Comparison of ENCODE assay signal across 22 cellular contexts in the genomic region with DNA sequence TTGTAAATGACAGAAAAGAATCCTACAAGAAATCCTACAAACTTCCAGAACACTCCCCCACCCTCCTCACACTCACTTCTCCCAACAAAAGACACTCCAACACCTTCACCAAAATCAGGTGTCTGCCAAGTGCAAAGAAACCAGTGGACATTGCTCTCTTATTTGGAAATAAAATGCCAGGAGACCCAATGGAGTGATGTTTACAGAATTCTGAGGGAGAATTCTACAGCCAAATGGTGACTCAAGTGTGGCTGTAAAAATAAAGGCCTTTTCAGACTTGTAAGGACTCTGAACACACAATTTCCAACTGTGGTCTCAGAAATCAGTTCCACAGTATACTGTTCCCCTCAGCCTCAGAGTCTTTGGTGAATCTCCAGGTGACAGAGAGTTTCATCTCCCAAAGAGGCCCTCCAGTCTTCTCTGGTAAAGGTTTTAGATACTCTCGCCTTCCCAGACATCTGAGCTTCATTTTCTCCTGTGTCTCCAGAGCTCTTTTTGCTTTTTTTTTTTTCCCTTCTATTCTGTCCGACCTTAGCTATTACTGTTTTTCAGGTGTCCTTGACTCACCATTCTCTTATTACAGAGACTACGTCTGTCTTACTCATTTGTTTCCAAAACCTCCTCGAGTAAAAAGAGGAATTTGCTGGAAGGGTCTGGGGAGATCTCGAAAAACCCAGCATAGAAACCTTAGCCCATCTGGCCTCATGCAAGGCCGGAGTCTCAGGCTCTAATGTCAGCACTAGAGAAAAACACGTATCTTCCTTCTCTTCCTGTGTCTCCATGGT.
DNase-seq lines count a peak whose midpoint lies in the region; TF ChIP-seq lines count a peak whose summit lies in the region.
"Had no signal": no experiment of that assay in that cellular context is flagged by ENCODE, and none has a peak within 500 bp of the region (broad histone marks: within the 10 kb centered on the region; RNA-seq: fewer than 3 reads in every experiment).

No MANE protein-coding gene starts in this region.

- peaks cover 2% of the 10 kb centered on the region for H3K36me3 Mint-ChIP-seq in activated CD4-positive, alpha-beta T cell treated with anti-CD3 and anti-CD28 coated beads, Interleukin-2, amount 10 ng/mL, durations not matched to agents 24 days and 14 days (ENCODE audit: low read depth)
- H3K36me3 Mint-ChIP-seq in activated T-helper 1 cell treated with anti-CD3 and anti-CD28 coated beads, Interleukin-12 subunit alpha, Interleukin-12 subunit beta, Interleukin-2, Interleukin-4 antibody, amounts not matched to agents 30 ng/mL and 10 ng/mL and 1 ng/mL, durations not matched to agents 14 hours and 24 hours and 36 hours (ENCODE audit: low read depth), result peaks cover 11% of the 10 kb centered on the region
- H3K36me3 Mint-ChIP-seq: CD8-positive, alpha-beta memory T cell had no signal

- H3K9me3 Mint-ChIP-seq in activated CD4-positive, alpha-beta T cell treated with anti-CD3 and anti-CD28 coated beads, Interleukin-2, amount 10 ng/mL, durations not matched to agents 24 days and 14 days, result peaks cover 5% of the 10 kb centered on the region
- no peaks in the 10 kb centered on the region for H3K9me3 Mint-ChIP-seq in activated T-helper 1 cell treated with anti-CD3 and anti-CD28 coated beads, Interleukin-12 subunit alpha, Interleukin-12 subunit beta, Interleukin-2, Interleukin-4 antibody, amounts not matched to agents 30 ng/mL and 10 ng/mL and 1 ng/mL, durations not matched to agents 14 hours and 24 hours and 36 hours
- H3K9me3 Mint-ChIP-seq: CD8-positive, alpha-beta memory T cell; endodermal cell had no signal

- no peak overlapping the region for H3K4me3 ChIP-seq in skin epidermis
- H3K4me3 ChIP-seq: cardiac muscle cell, gastrocnemius medialis, right atrium auricular region had no signal

- intact Hi-C loops in activated CD4-positive, alpha-beta T cell treated with anti-CD3 and anti-CD28 coated beads, Interleukin-2, amount 10 ng/mL, durations not matched to agents 24 days and 14 days (cut with micrococcal nuclease), result loop anchor here (10.0 kb wide), 1 partner anchor 855 kb away; a partner anchor contains a TSS
- intact Hi-C loops in activated T-helper 1 cell treated with anti-CD3 and anti-CD28 coated beads, Interleukin-12 subunit alpha, Interleukin-12 subunit beta, Interleukin-2, Interleukin-4 antibody, amounts not matched to agents 30 ng/mL and 10 ng/mL and 1 ng/mL, durations not matched to agents 14 hours and 24 hours and 36 hours (cut with micrococcal nuclease), result no loop called here

- H3K27ac Mint-ChIP-seq in activated CD4-positive, alpha-beta T cell treated with anti-CD3 and anti-CD28 coated beads, Interleukin-2, amount 10 ng/mL, durations not matched to agents 24 days and 14 days, result peak overlapping the region; percentile 59
- peak overlapping the region; percentile 74 for H3K27ac Mint-ChIP-seq in activated T-helper 1 cell treated with anti-CD3 and anti-CD28 coated beads, Interleukin-12 subunit alpha, Interleukin-12 subunit beta, Interleukin-2, Interleukin-4 antibody, amounts not matched to agents 30 ng/mL and 10 ng/mL and 1 ng/mL, durations not matched to agents 14 hours and 24 hours and 36 hours
- H3K27ac Mint-ChIP-seq: activated CD4-positive, alpha-beta memory T cell treated with anti-CD3 and anti-CD28 coated beads, Interleukin-2, amount 10 ng/mL, durations not matched to agents 7 days and 5 days; endodermal cell had no signal

- H3K4me3 Mint-ChIP-seq in activated CD4-positive, alpha-beta T cell treated with anti-CD3 and anti-CD28 coated beads, Interleukin-2, amount 10 ng/mL, durations not matched to agents 24 days and 14 days, result peak overlapping the region; percentile 20
- H3K4me3 Mint-ChIP-seq in activated T-helper 1 cell treated with anti-CD3 and anti-CD28 coated beads, Interleukin-12 subunit alpha, Interleukin-12 subunit beta, Interleukin-2, Interleukin-4 antibody, amounts not matched to agents 30 ng/mL and 10 ng/mL and 1 ng/mL, durations not matched to agents 14 hours and 24 hours and 36 hours, result peak overlapping the region; percentile 41
- H3K4me3 Mint-ChIP-seq: activated CD4-positive, alpha-beta memory T cell treated with anti-CD3 and anti-CD28 coated beads, Interleukin-2, amount 10 ng/mL, durations not matched to agents 7 days and 5 days; CD8-positive, alpha-beta memory T cell; endodermal cell had no signal

- DNase-seq in activated CD4-positive, alpha-beta T cell treated with anti-CD3 and anti-CD28 coated beads, Interleukin-2, amount 10 ng/mL, durations not matched to agents 24 days and 14 days, result no peak
- DNase-seq in activated CD4-positive, alpha-beta T cell treated with anti-CD3 and anti-CD28 coated beads for 4 hours, result no peak
- DNase-seq in activated T-helper 1 cell treated with anti-CD3 and anti-CD28 coated beads, Interleukin-12 subunit alpha, Interleukin-12 subunit beta, Interleukin-2, Interleukin-4 antibody, amounts not matched to agents 30 ng/mL and 10 ng/mL and 1 ng/mL, durations not matched to agents 14 hours and 24 hours and 36 hours (ENCODE audit: low spot score), result no peak
- peak; percentile 65 for DNase-seq in fibroblast of peridontal ligament (ENCODE audit: extremely low read depth)
- DNase-seq in HEK293T (ENCODE audit: extremely low spot score), result no peak
- no peak for DNase-seq in germinal center (ENCODE audit: low spot score)
- DNase-seq in NCI-H2171 (lab: John Stamatoyannopoulos, UW), result no peak
- DNase-seq: ACHN; activated CD4-positive, alpha-beta memory T cell treated with anti-CD3 and anti-CD28 coated beads, Interleukin-2, amount 10 ng/mL, durations not matched to agents 7 days and 5 days; activated effector memory CD4-positive, alpha-beta T cell treated with anti-CD3 and anti-CD28 coated beads, Interleukin-2, amount 50 U/mL, for 16 hours; CD8-positive, alpha-beta memory T cell; EL; endodermal cell; gastrocnemius medialis; GOT3; NCI-H187 treated with DMSO at 0.1 percent for 48 hours; NCI-H510A treated with DMSO at 0.1 percent for 48 hours; stimulated activated CD4-positive, alpha-beta T cell treated with anti-CD3 and anti-CD28 coated beads, Interleukin-4, amount 100 ng/mL, for 1 hour; stimulated activated CD8-positive, alpha-beta memory T cell treated with anti-CD3 and anti-CD28 coated beads, Interleukin-4, amount 100 ng/mL, for 48 hours had no signal

- no peaks in the 10 kb centered on the region for H3K27me3 Mint-ChIP-seq in activated CD4-positive, alpha-beta T cell treated with anti-CD3 and anti-CD28 coated beads, Interleukin-2, amount 10 ng/mL, durations not matched to agents 24 days and 14 days
- no peaks in the 10 kb centered on the region for H3K27me3 Mint-ChIP-seq in activated T-helper 1 cell treated with anti-CD3 and anti-CD28 coated beads, Interleukin-12 subunit alpha, Interleukin-12 subunit beta, Interleukin-2, Interleukin-4 antibody, amounts not matched to agents 30 ng/mL and 10 ng/mL and 1 ng/mL, durations not matched to agents 14 hours and 24 hours and 36 hours (ENCODE audit: insufficient read depth)
- H3K27me3 Mint-ChIP-seq: activated CD4-positive, alpha-beta memory T cell treated with anti-CD3 and anti-CD28 coated beads, Interleukin-2, amount 10 ng/mL, durations not matched to agents 7 days and 5 days had no signal

- H3K27ac ChIP-seq in skin epidermis, result peak overlapping the region in 15 of 21 experiments; percentile 1 to 77 (median 28)
- H3K27ac ChIP-seq: cardiac muscle cell, gastrocnemius medialis, right atrium auricular region had no signal

- CTCF ChIA-PET in HEK293T (lab: Yijun Ruan, JAX), result interaction anchor here (0.6 kb wide), 1 partner anchor 398 kb away, joined by 4 read pairs; no protein-coding TSS in a partner anchor

- POLR2A ChIA-PET in HEK293T (lab: Yijun Ruan, JAX), result no interaction called here

- peaks cover 79% of the 10 kb centered on the region for H3K4me1 Mint-ChIP-seq in activated CD4-positive, alpha-beta T cell treated with anti-CD3 and anti-CD28 coated beads, Interleukin-2, amount 10 ng/mL, durations not matched to agents 24 days and 14 days
- peaks cover 95% of the 10 kb centered on the region for H3K4me1 Mint-ChIP-seq in activated T-helper 1 cell treated with anti-CD3 and anti-CD28 coated beads, Interleukin-12 subunit alpha, Interleukin-12 subunit beta, Interleukin-2, Interleukin-4 antibody, amounts not matched to agents 30 ng/mL and 10 ng/mL and 1 ng/mL, durations not matched to agents 14 hours and 24 hours and 36 hours (ENCODE audit: low read depth)
- H3K4me1 Mint-ChIP-seq: CD8-positive, alpha-beta memory T cell; endodermal cell had no signal

TF ChIP-seq in HEK293T, 16 proteins besides CTCF, POLR2A, EP300 and RAD21:
- TF ChIP-seq ARNT (IDR thresholded peaks at IDR 0.05) (no peak), ZNF384 (IDR thresholded peaks at IDR 0.05) (no peak), FOXM1 (IDR thresholded peaks at IDR 0.05; ENCODE audit: borderline replicate concordance) (no peak), CTBP1 (IDR thresholded peaks at IDR 0.05; ENCODE audit: borderline replicate concordance) (no peak), FOXK2 (IDR thresholded peaks at IDR 0.05) (no peak), L3MBTL2 (conservative IDR thresholded peaks at IDR 0.05) (no peak), NFRKB (IDR thresholded peaks at IDR 0.05) (no peak), SP1 (IDR thresholded peaks at IDR 0.05) (no peak), BHLHE40 (IDR thresholded peaks at IDR 0.05; ENCODE audit: borderline replicate concordance) (no peak), ELF4 (IDR thresholded peaks at IDR 0.05) (no peak)
